In the genomic region with DNA sequence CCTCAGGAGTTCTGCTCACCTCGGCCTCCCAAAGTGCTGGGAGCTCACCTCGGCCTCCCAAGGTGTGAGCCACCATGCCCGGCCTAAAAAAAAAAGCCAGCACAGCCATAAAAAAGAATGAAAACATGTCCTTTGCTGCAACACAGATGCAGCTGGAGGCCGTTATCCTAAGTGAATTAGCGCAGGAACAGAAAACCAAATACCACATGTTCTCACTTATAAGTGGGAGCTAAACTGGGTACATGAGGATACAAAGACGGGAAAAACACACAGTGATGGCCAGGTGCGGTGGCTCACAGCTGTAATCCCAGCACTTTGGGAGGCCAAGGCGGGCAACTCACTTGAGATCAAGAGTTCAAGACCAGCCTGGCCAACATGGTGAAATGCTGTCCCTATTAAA, we compare ENCODE assay signal across 2 cellular contexts.
A peak's percentile ranks its signal among the peaks of the same experiment; 100 is the strongest.
TF ChIP-seq lines count a peak whose summit lies in the region.

No MANE protein-coding gene starts in this region.

TF ChIP-seq in HepG2, 621 proteins besides CTCF, POLR2A, EP300 and RAD21:
- TF ChIP-seq, protein P1, sequence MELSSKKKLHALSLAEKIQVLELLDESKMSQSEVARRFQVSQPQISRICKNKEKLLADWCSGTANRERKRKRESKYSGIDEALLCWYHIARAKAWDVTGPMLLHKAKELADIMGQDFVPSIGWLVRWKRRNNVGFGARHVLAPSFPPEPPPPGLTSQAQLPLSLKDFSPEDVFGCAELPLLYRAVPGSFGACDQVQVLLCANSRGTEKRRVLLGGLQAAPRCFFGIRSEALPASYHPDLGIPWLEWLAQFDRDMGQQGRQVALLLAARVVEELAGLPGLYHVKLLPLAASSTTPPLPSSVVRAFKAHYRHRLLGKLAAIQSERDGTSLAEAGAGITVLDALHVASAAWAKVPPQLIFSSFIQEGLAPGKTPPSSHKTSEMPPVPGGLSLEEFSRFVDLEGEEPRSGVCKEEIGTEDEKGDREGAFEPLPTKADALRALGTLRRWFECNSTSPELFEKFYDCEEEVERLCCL (CRISPR knock-in tag; IDR thresholded peaks at IDR 0.05; ENCODE audit: borderline replicate concordance): no peak
- no peak for TF ChIP-seq ZNF253 (CRISPR knock-in tag; IDR thresholded peaks at IDR 0.05; ENCODE audit: borderline replicate concordance)
- TF ChIP-seq SPEN (CRISPR knock-in tag; IDR thresholded peaks at IDR 0.05; ENCODE audit: low read depth): no peak
- no peak for TF ChIP-seq NPAS2 (CRISPR knock-in tag; IDR thresholded peaks at IDR 0.05; ENCODE audit: borderline replicate concordance)
- TF ChIP-seq, protein P2, sequence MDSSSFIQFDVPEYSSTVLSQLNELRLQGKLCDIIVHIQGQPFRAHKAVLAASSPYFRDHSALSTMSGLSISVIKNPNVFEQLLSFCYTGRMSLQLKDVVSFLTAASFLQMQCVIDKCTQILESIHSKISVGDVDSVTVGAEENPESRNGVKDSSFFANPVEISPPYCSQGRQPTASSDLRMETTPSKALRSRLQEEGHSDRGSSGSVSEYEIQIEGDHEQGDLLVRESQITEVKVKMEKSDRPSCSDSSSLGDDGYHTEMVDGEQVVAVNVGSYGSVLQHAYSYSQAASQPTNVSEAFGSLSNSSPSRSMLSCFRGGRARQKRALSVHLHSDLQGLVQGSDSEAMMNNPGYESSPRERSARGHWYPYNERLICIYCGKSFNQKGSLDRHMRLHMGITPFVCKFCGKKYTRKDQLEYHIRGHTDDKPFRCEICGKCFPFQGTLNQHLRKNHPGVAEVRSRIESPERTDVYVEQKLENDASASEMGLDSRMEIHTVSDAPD (CRISPR knock-in tag; IDR thresholded peaks at IDR 0.05): no peak

TF ChIP-seq in SK-N-SH treated with all-trans-retinoic acid at 6 μM for 48 hours, 23 proteins besides CTCF, POLR2A, EP300 and RAD21:
- TF ChIP-seq CSDC2 (CRISPR knock-in tag; IDR thresholded peaks at IDR 0.05) (no peak), TCF4 (CRISPR knock-in tag; IDR thresholded peaks at IDR 0.05; ENCODE audit: borderline replicate concordance) (peak; percentile 84)
- TF ChIP-seq, protein P3, sequence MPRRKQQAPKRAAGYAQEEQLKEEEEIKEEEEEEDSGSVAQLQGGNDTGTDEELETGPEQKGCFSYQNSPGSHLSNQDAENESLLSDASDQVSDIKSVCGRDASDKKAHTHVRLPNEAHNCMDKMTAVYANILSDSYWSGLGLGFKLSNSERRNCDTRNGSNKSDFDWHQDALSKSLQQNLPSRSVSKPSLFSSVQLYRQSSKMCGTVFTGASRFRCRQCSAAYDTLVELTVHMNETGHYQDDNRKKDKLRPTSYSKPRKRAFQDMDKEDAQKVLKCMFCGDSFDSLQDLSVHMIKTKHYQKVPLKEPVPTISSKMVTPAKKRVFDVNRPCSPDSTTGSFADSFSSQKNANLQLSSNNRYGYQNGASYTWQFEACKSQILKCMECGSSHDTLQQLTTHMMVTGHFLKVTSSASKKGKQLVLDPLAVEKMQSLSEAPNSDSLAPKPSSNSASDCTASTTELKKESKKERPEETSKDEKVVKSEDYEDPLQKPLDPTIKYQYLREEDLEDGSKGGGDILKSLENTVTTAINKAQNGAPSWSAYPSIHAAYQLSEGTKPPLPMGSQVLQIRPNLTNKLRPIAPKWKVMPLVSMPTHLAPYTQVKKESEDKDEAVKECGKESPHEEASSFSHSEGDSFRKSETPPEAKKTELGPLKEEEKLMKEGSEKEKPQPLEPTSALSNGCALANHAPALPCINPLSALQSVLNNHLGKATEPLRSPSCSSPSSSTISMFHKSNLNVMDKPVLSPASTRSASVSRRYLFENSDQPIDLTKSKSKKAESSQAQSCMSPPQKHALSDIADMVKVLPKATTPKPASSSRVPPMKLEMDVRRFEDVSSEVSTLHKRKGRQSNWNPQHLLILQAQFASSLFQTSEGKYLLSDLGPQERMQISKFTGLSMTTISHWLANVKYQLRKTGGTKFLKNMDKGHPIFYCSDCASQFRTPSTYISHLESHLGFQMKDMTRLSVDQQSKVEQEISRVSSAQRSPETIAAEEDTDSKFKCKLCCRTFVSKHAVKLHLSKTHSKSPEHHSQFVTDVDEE (CRISPR knock-in tag; IDR thresholded peaks at IDR 0.05): 0 out of 2 replicates have a peak, but pooled peaks have one; percentile 48
